1 cellular context compared by ENCODE assay signal in the genomic region with DNA sequence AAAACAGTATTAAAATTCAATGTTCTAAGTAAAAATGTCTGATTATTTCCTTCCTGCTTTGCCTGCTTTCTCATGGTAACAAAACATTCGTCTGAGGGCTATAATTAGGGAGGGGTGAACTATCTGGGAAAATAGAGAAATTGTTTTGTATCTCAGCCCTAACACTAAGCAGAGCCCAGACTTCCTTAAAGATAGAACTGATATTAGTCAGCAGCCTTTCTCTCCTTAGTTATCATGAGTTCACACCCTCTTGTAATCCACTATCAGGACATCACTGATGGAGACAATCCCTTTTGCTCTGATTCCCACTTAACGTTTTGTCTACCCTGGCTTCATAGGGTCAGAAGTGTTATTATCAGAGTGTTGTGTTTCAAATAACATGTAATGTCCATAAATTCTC.
TF ChIP-seq lines count a peak whose summit lies in the region.

No MANE protein-coding gene starts in this region.

TF ChIP-seq in K562, 482 proteins besides CTCF, POLR2A, EP300 and RAD21 (continued from another document):
- TF ChIP-seq, protein P1, sequence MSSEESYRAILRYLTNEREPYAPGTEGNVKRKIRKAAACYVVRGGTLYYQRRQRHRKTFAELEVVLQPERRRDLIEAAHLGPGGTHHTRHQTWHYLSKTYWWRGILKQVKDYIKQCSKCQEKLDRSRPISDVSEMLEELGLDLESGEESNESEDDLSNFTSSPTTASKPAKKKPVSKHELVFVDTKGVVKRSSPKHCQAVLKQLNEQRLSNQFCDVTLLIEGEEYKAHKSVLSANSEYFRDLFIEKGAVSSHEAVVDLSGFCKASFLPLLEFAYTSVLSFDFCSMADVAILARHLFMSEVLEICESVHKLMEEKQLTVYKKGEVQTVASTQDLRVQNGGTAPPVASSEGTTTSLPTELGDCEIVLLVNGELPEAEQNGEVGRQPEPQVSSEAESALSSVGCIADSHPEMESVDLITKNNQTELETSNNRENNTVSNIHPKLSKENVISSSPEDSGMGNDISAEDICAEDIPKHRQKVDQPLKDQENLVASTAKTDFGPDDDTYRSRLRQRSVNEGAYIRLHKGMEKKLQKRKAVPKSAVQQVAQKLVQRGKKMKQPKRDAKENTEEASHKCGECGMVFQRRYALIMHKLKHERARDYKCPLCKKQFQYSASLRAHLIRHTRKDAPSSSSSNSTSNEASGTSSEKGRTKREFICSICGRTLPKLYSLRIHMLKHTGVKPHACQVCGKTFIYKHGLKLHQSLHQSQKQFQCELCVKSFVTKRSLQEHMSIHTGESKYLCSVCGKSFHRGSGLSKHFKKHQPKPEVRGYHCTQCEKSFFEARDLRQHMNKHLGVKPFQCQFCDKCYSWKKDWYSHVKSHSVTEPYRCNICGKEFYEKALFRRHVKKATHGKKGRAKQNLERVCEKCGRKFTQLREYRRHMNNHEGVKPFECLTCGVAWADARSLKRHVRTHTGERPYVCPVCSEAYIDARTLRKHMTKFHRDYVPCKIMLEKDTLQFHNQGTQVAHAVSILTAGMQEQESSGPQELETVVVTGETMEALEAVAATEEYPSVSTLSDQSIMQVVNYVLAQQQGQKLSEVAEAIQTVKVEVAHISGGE (CRISPR knock-in tag; IDR thresholded peaks at IDR 0.05), result peak in 1 of 3 experiments; percentile 54; a peak in 1 of 6 replicates
- no peak for TF ChIP-seq ATF1 (CRISPR knock-in tag; IDR thresholded peaks at IDR 0.05)
- TF ChIP-seq ATF1 (tag; IDR thresholded peaks at IDR 0.05), result no peak
- peak; percentile 83 for TF ChIP-seq ARID1B (IDR thresholded peaks at IDR 0.05)
- TF ChIP-seq, protein P2, sequence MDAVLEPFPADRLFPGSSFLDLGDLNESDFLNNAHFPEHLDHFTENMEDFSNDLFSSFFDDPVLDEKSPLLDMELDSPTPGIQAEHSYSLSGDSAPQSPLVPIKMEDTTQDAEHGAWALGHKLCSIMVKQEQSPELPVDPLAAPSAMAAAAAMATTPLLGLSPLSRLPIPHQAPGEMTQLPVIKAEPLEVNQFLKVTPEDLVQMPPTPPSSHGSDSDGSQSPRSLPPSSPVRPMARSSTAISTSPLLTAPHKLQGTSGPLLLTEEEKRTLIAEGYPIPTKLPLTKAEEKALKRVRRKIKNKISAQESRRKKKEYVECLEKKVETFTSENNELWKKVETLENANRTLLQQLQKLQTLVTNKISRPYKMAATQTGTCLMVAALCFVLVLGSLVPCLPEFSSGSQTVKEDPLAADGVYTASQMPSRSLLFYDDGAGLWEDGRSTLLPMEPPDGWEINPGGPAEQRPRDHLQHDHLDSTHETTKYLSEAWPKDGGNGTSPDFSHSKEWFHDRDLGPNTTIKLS (IDR thresholded peaks at IDR 0.05; ENCODE audit: borderline replicate concordance, low read depth), result no peak
- no peak for TF ChIP-seq CHD2 (IDR thresholded peaks at IDR 0.05; ENCODE audit: low read depth, low read length)
- TF ChIP-seq, protein P3, sequence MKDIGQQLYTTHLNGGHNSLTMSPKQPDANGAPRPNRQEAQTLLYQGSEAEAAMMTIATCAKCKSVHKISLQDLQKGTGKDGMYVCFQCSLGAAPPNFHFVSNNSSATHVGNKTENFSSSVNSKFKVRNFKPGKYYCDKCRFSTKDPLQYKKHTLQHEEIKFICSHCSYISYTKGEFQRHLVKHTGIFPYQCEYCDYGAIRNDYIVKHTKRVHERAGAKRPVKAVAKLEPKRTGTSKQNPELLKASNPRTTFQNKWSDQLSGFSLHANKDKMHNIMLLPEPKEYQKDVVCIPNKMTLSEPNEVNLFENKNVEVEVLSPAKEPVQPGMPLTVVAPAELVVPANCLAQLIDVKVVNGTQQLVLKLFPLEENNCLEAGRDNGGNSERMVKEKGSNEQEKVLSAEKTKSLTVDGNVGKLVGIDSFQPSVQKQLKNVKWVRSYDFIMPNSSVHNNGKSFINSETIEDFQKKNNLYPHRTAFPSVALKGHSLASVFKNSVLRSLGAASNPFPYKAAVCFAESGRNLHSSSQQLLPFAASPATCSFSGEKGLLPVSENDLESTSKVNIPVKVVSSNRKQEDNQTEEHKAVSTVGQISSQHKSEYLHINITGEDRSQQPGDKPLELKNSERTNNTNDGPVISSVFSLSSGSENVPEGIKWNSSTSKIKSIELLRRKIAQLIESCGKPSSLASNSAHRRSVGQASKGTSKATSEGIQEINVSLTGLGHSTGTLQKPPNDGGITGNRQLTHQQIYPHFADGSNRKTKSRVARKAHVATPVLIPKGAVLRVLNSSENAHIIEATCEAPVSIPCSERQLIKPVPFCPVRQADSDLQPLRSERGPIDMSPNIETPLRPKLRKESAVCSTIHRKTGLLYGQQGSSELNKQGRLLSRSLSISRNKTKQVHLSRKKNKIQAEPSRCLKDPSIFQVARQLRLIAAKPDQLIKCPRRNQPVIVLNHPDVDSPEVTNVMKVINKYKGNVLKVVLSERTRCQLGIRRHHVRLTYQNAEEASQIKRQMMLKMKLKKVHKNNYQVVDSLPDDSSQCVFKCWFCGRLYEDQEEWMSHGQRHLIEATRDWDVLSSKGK (CRISPR knock-in tag; IDR thresholded peaks at IDR 0.05), result no peak
- 0 out of 2 replicates have a peak, but pooled peaks have one; percentile 11 for TF ChIP-seq GATA2 (CRISPR knock-in tag; IDR thresholded peaks at IDR 0.05)
- TF ChIP-seq KAT8 (IDR thresholded peaks at IDR 0.05; ENCODE audit: low read depth), result no peak
- TF ChIP-seq, protein P4, sequence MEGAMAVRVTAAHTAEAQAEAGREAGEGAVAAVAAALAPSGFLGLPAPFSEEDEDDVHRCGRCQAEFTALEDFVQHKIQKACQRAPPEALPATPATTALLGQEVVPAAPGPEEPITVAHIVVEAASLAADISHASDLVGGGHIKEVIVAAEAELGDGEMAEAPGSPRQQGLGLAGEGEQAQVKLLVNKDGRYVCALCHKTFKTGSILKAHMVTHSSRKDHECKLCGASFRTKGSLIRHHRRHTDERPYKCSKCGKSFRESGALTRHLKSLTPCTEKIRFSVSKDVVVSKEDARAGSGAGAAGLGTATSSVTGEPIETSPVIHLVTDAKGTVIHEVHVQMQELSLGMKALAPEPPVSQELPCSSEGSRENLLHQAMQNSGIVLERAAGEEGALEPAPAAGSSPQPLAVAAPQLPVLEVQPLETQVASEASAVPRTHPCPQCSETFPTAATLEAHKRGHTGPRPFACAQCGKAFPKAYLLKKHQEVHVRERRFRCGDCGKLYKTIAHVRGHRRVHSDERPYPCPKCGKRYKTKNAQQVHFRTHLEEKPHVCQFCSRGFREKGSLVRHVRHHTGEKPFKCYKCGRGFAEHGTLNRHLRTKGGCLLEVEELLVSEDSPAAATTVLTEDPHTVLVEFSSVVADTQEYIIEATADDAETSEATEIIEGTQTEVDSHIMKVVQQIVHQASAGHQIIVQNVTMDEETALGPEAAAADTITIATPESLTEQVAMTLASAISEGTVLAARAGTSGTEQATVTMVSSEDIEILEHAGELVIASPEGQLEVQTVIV (CRISPR knock-in tag; IDR thresholded peaks at IDR 0.05; ENCODE audit: borderline replicate concordance), result no peak
- TF ChIP-seq TCFL5 (CRISPR knock-in tag; conservative IDR thresholded peaks at IDR 0.05), result no peak
- TF ChIP-seq CCNT2 (IDR thresholded peaks at IDR 0.05; ENCODE audit: borderline replicate concordance, extremely low read depth, insufficient read length, low read depth, low read length), result peak; percentile 50
- 0 out of 2 replicates have a peak, but pooled peaks have one; percentile 29 for TF ChIP-seq CC2D1A (IDR thresholded peaks at IDR 0.05)
- TF ChIP-seq ZNF507 (tag; conservative IDR thresholded peaks at IDR 0.05), result no peak
- no peak for TF ChIP-seq ZNF717 (CRISPR knock-in tag; IDR thresholded peaks at IDR 0.05)
- TF ChIP-seq ZNF253 (CRISPR knock-in tag; conservative IDR thresholded peaks at IDR 0.05), result no peak
- TF ChIP-seq, protein P5, sequence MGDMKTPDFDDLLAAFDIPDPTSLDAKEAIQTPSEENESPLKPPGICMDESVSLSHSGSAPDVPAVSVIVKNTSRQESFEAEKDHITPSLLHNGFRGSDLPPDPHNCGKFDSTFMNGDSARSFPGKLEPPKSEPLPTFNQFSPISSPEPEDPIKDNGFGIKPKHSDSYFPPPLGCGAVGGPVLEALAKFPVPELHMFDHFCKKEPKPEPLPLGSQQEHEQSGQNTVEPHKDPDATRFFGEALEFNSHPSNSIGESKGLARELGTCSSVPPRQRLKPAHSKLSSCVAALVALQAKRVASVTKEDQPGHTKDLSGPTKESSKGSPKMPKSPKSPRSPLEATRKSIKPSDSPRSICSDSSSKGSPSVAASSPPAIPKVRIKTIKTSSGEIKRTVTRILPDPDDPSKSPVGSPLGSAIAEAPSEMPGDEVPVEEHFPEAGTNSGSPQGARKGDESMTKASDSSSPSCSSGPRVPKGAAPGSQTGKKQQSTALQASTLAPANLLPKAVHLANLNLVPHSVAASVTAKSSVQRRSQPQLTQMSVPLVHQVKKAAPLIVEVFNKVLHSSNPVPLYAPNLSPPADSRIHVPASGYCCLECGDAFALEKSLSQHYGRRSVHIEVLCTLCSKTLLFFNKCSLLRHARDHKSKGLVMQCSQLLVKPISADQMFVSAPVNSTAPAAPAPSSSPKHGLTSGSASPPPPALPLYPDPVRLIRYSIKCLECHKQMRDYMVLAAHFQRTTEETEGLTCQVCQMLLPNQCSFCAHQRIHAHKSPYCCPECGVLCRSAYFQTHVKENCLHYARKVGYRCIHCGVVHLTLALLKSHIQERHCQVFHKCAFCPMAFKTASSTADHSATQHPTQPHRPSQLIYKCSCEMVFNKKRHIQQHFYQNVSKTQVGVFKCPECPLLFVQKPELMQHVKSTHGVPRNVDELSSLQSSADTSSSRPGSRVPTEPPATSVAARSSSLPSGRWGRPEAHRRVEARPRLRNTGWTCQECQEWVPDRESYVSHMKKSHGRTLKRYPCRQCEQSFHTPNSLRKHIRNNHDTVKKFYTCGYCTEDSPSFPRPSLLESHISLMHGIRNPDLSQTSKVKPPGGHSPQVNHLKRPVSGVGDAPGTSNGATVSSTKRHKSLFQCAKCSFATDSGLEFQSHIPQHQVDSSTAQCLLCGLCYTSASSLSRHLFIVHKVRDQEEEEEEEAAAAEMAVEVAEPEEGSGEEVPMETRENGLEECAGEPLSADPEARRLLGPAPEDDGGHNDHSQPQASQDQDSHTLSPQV (IDR thresholded peaks at IDR 0.05), result no peak
- TF ChIP-seq KLF16 (IDR thresholded peaks at IDR 0.05), result peak; percentile 78
- no peak for TF ChIP-seq MYBL2 (IDR thresholded peaks at IDR 0.05; ENCODE audit: low read depth)
- no peak for TF ChIP-seq MYBL2 (CRISPR knock-in tag; IDR thresholded peaks at IDR 0.05; ENCODE audit: borderline replicate concordance)
- no peak for TF ChIP-seq ZNF79 (CRISPR knock-in tag; IDR thresholded peaks at IDR 0.05; ENCODE audit: low read depth)
- TF ChIP-seq, protein P6, sequence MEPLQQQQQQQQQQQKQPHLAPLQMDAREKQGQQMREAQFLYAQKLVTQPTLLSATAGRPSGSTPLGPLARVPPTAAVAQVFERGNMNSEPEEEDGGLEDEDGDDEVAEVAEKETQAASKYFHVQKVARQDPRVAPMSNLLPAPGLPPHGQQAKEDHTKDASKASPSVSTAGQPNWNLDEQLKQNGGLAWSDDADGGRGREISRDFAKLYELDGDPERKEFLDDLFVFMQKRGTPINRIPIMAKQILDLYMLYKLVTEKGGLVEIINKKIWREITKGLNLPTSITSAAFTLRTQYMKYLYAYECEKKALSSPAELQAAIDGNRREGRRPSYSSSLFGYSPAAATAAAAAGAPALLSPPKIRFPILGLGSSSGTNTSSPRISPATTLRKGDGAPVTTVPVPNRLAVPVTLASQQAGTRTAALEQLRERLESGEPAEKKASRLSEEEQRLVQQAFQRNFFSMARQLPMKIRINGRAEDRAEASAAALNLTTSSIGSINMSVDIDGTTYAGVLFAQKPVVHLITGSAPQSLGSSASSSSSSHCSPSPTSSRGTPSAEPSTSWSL (CRISPR knock-in tag; IDR thresholded peaks at IDR 0.05; ENCODE audit: borderline replicate concordance), result no peak
- no peak for TF ChIP-seq HMG20B (CRISPR knock-in tag; IDR thresholded peaks at IDR 0.05)
- TF ChIP-seq KDM1A (IDR thresholded peaks at IDR 0.05), result peak; percentile 54 to 66
- TF ChIP-seq STAT5A (IDR thresholded peaks at IDR 0.05; ENCODE audit: borderline replicate concordance, low read length), result peak; percentile 74
- no peak for TF ChIP-seq JUN (IDR thresholded peaks at IDR 0.05; ENCODE audit: borderline replicate concordance, low read depth, low read length)
- no peak for TF ChIP-seq JUN (CRISPR knock-in tag; IDR thresholded peaks at IDR 0.05; ENCODE audit: borderline replicate concordance)
